16 cellular contexts compared by ENCODE assay signal in the genomic region with DNA sequence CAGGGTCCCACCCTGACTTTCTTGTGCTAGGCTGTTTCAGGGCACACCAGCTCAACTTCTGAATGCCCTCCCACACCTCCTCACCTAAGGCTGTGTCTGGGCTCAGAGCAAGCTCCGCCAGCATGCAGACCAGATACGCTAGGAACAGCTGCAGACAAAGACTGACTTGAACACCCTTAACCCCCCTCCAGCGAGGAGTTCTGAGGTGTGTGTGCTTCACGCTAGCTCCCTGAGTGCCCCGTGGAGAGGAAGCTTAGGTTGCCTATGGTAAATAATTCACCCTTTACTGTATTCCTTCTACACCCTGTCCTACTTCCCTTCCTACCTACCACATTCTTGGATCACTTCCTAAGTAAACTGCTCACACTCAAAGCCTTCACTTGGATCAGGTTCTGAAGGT.
"Had no signal": no experiment of that assay in that cellular context is flagged by ENCODE, and none has a peak within 500 bp of the region (broad histone marks: within the 10 kb centered on the region; RNA-seq: fewer than 3 reads in every experiment).

No MANE protein-coding gene starts in this region.

- H2AFZ ChIP-seq: hepatocyte had no signal

- H3K27me3 ChIP-seq: brain microvascular endothelial cell, esophagus squamous epithelium, hepatocyte, right atrium auricular region, tibial nerve had no signal

- H3K27ac ChIP-seq: brain microvascular endothelial cell, esophagus squamous epithelium, hepatocyte, right atrium auricular region, tibial nerve had no signal

- H3K4me2 ChIP-seq: hepatocyte had no signal

- H3K4me3 ChIP-seq: esophagus squamous epithelium, hepatocyte, right atrium auricular region, tibial nerve had no signal

- H3K79me2 ChIP-seq: hepatocyte had no signal

- H3K4me1 ChIP-seq: esophagus squamous epithelium, right atrium auricular region, tibial nerve had no signal

- H3K9me3 ChIP-seq: esophagus squamous epithelium, right atrium auricular region, tibial nerve had no signal

- DNase-seq: activated CD4-positive, alpha-beta T cell treated with anti-CD3 and anti-CD28 coated beads, Interleukin-2, amount 10 ng/mL, durations not matched to agents 7 days and 5 days; activated CD8-positive, alpha-beta memory T cell treated with anti-CD3 and anti-CD28 coated beads for 24 hours; activated naive CD8-positive, alpha-beta T cell treated with anti-CD3 and anti-CD28 coated beads, Interleukin-2, amount 10 ng/mL, durations not matched to agents 7 days and 5 days; brain microvascular endothelial cell; cortex of kidney; effector CD4-positive, alpha-beta T cell; esophagus squamous epithelium; naive thymus-derived CD8-positive, alpha-beta T cell; nucleus accumbens; posterior cingulate gyrus; stimulated activated CD4-positive, alpha-beta T cell treated with anti-CD3 and anti-CD28 coated beads, Interleukin-2, amount 100 ng/mL, for 48 hours had no signal

- H3K36me3 ChIP-seq: brain microvascular endothelial cell, esophagus squamous epithelium, right atrium auricular region, tibial nerve had no signal

- FAIRE-seq: endothelial cell of umbilical vein had no signal

- ATAC-seq: naive thymus-derived CD8-positive, alpha-beta T cell; stimulated activated memory B cell treated with anti-CD40 and anti-IgM and Interleukin-4, amounts not matched to agents 10 μg/mL and 1 μg/mL and 100 μg/mL, for 72 hours had no signal
